Comparison of ENCODE assay signal across 8 cellular contexts in the genomic region with DNA sequence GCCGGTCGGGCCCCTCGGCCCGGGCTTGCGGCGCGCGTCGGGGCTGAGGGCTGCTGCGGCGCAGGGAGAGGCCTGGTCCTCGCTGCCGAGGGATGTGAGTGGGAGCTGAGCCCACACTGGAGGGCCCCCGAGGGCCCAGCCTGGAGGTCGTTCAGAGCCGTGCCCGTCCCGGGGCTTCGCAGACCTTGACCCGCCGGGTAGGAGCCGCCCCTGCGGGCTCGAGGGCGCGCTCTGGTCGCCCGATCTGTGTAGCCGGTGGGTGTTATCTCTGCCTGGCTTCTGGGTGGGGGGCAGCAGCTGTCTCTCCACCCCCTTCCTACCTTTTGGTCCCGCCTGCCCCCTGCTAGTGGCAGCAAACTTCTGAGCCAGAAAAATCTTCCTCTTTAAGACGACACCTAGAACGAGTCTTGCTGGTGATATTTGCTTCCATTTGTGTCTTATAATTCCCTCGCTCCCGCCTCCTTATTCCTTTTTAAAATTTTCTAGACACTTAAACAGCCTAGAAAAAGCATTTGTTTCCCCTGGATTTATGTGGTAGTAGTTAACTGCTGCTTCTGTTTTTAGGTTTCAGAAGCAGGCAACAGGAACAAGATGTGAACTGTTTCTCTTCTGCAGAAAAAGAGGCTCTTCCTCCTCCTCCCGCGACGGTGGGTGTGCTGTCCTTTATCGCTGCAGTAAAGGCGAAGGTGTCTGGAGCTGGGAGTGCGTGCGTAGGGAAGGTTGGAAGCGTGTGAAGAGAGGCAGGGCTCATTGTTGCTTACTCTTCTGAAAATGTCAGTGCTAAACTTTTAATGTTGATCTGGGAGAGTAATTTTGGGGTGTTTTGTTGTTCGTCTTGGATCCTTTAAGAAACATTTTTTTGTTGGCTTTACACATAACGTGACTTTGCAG. TPM values are rescaled to one million over a fixed set of nuclear protein-coding genes. Genes with fewer than 3 reads are reported as not detected.
DNase-seq lines count a peak whose midpoint lies in the region; ATAC-seq and TF ChIP-seq lines count a peak whose summit lies in the region.

No MANE protein-coding gene starts in this region.

- intact Hi-C loops in MCF 10A (cut with micrococcal nuclease) = loop anchor here (1.0 to 10.0 kb wide), 5 partner anchors 61 to 457 kb away; a partner anchor contains a TSS
- intact Hi-C loops in gastrocnemius medialis (cut with DNase I; ENCODE audit: low total_unique reads) = loop anchor here (1.0 to 10.0 kb wide), 6 partner anchors 137 to 619 kb away; a partner anchor contains a TSS

- POLR2A ChIA-PET in AG04449 (lab: Yijun Ruan, JAX) (interaction anchor here (1.8 kb wide), 1 partner anchor 193 kb away, joined by 9 read pairs; a partner anchor contains a TSS), MCF 10A (lab: Yijun Ruan, JAX) (interaction anchor here (0.6 to 3.5 kb wide), 19 partner anchors 9 to 1696 kb away, joined by 3 to 37 read pairs (median 4); a partner anchor contains a TSS)

- H3K4me3 Mint-ChIP-seq in MCF 10A (ENCODE audit: unreplicated experiment) = peak overlapping the region; percentile 90

- TF ChIP-seq CTCF in AG04449 (IDR thresholded peaks at IDR 0.05; ENCODE audit: insufficient read depth, low read length, missing control alignments) (no peak), MCF 10A (IDR thresholded peaks at IDR 0.05; ENCODE audit: unreplicated experiment) (no peak), gastrocnemius medialis (IDR thresholded peaks at IDR 0.05 in 4 of 5, conservative IDR thresholded peaks at IDR 0.05 in 1 of 5) (no peak)

- no peaks in the 10 kb centered on the region for H3K27me3 Mint-ChIP-seq in MCF 10A (ENCODE audit: insufficient read depth, unreplicated experiment)

- H3K4me3 ChIP-seq in AG04449 (ENCODE audit: low read depth, low read length) (peak overlapping the region; percentile 80), iPS-20b (ENCODE audit: low read length) (peak overlapping the region; percentile 74), gastrocnemius medialis (peak overlapping the region; percentile 73 to 86 (median 79))

- CTCF ChIA-PET in AG04449 (lab: Yijun Ruan, JAX) = interaction anchor here (0.9 to 7.3 kb wide), 14 partner anchors 8 to 610 kb away, joined by 3 to 160 read pairs (median 6); a partner anchor contains a TSS
- CTCF ChIA-PET in MCF 10A (lab: Yijun Ruan, JAX) = interaction anchor here (0.6 to 7.0 kb wide), 12 partner anchors 120 to 598 kb away, joined by 3 to 171 read pairs (median 7); a partner anchor contains a TSS

- H3K27ac ChIP-seq in iPS-20b (ENCODE audit: low read length) = no peak overlapping the region
- peak overlapping the region; percentile 93 to 98 (median 95) for H3K27ac ChIP-seq in gastrocnemius medialis

- TF ChIP-seq POLR2A in gastrocnemius medialis (IDR thresholded peaks at IDR 0.05) = no peak

- BruUV-seq in MCF 10A (replicated peaks; lab: Mats Ljungman, UMichigan) = no TSS peak

- H3K9me3 Mint-ChIP-seq in MCF 10A (ENCODE audit: unreplicated experiment) = no peaks in the 10 kb centered on the region

- H3K4me1 Mint-ChIP-seq in MCF 10A (ENCODE audit: insufficient read depth, unreplicated experiment) = peaks cover 27% of the 10 kb centered on the region

- DNase-seq in AG04449 (ENCODE audit: low read depth, low spot score) (no peak), HT1080 (ENCODE audit: low read depth) (peak; percentile 39), SKM-1 treated with dmso at 0.1 percent for 144 hours (lab: John Stamatoyannopoulos, UW; ENCODE audit: unreplicated experiment) (peak; percentile 29), MCF 10A (ENCODE audit: unreplicated experiment) (peak; percentile 64), gastrocnemius medialis (peak; percentile 23 to 27), NCI-H2029 (lab: John Stamatoyannopoulos, UW) (no peak)

- ATAC-seq in GM18858 (IDR thresholded peaks at IDR 0.05; ENCODE audit: unreplicated experiment) (peak; percentile 18), gastrocnemius medialis (peak in 1 of 2 donors; percentile 18)

- H3K36me3 Mint-ChIP-seq in MCF 10A (ENCODE audit: insufficient read depth, unreplicated experiment) = no peaks in the 10 kb centered on the region

- in situ Hi-C loops in gastrocnemius medialis (cut with MboI; ENCODE audit: low sequenced_read_pairs in 4 of 4) = loop anchor here (5.0 to 25.0 kb wide), 3 partner anchors 221 to 627 kb away; no protein-coding TSS in a partner anchor

- H3K9ac ChIP-seq in iPS-20b (ENCODE audit: low read depth, low read length) = peak overlapping the region; percentile 31; the same call in 1 of the 2 replicates

- no peaks in the 10 kb centered on the region for H3K9me3 ChIP-seq in iPS-20b (ENCODE audit: insufficient read depth, low read depth, low read length)
- no peaks in the 10 kb centered on the region for H3K9me3 ChIP-seq in gastrocnemius medialis

- no peaks in the 10 kb centered on the region for H3K36me3 ChIP-seq in iPS-20b (ENCODE audit: insufficient read depth, low read depth, low read length)
- no peaks in the 10 kb centered on the region for H3K36me3 ChIP-seq in gastrocnemius medialis

- peak overlapping the region; percentile 76 for H3K27ac Mint-ChIP-seq in MCF 10A (ENCODE audit: low read depth, unreplicated experiment)

- H3K4me1 ChIP-seq in iPS-20b (ENCODE audit: insufficient read depth, low read length) (peaks cover 4% of the 10 kb centered on the region; the same call in 1 of the 2 replicates), gastrocnemius medialis (peaks cover 35 to 51% of the 10 kb centered on the region in 2 donors)

- peaks cover 42% of the 10 kb centered on the region for H3K27me3 ChIP-seq in iPS-20b (ENCODE audit: insufficient read depth, low read length)
- no peaks in the 10 kb centered on the region for H3K27me3 ChIP-seq in gastrocnemius medialis

RNA-seq across cellular contexts. Expression of a gene that starts 0.5 kb away (rescaled TPM):
- 3.1 and 3.9 TPM in 2 replicates for total RNA-seq in HT1080 (2014; rRNA removed; shearing (Covaris generic))
- 4.9 and 6.5 TPM in 2 replicates for polyA plus RNA-seq in HT1080 (2015; cell fraction: cytosol; rRNA removed)
- 11.0 and 13.8 TPM in 2 replicates for polyA plus RNA-seq in HT1080 (2015; cell fraction: nucleus; rRNA removed)
- total RNA-seq in MCF 10A (2022) = 4.3 and 6.6 TPM in 2 replicates
- total RNA-seq in gastrocnemius medialis = 10 to 100 TPM in 2 of 4 donors, 1 to 10 TPM in 2; 4.6 to 16.5 (median 9.0) TPM

Comparison
In these comparisons a context has a peak if more than half of its experiments do, and no peak if none do; other contexts are left out.
1. DNase-seq: peak in HT1080 (single experiment), SKM-1 treated with dmso at 0.1 percent for 144 hours (single experiment), MCF 10A (single experiment) and gastrocnemius medialis (2 of 2); none in AG04449 (single experiment) and NCI-H2029 (single experiment).
2. Peak in every context shown above with its lines, with median percentiles within 50 percentile points of each other: H3K4me3 ChIP-seq.